ENCODE assay signal across 1 cellular context in genomic region chr12:6276936-6277615, GRCh38.
TF ChIP-seq lines count a peak whose summit lies in the region.

No MANE protein-coding gene starts in this region.

TF ChIP-seq in GM12878, 131 proteins besides CTCF, POLR2A, EP300 and RAD21:
- TF ChIP-seq ZBTB40 (IDR thresholded peaks at IDR 0.05; ENCODE audit: borderline replicate concordance) (no peak), NR2F1 (conservative IDR thresholded peaks at IDR 0.05) (no peak), GATAD2B (conservative IDR thresholded peaks at IDR 0.05; ENCODE audit: low read depth) (no peak), IRF3 (IDR thresholded peaks at IDR 0.05) (no peak), TAF1 (IDR thresholded peaks at IDR 0.05; ENCODE audit: borderline replicate concordance, low read depth, low read length) (no peak), MTA2 (IDR thresholded peaks at IDR 0.05; ENCODE audit: low read depth) (no peak)
